ENCODE assay signal across 8 cellular contexts in genomic region chr20:45363611-45364492, GRCh38. TPM values are rescaled to one million over a fixed set of nuclear protein-coding genes. Genes with fewer than 3 reads are reported as not detected.
DNase-seq lines count a peak whose midpoint lies in the region; ATAC-seq, FAIRE-seq and TF ChIP-seq lines count a peak whose summit lies in the region.

No MANE protein-coding gene starts in this region.

- H3K27ac Mint-ChIP-seq in chondrocyte (ENCODE audit: unreplicated experiment), result peak overlapping the region; percentile 99
- H3K27ac Mint-ChIP-seq in naive thymus-derived CD8-positive, alpha-beta T cell, result peak overlapping the region; percentile 99 to 100 (median 100)

- H3K36me3 ChIP-seq in BLaER1 (peaks cover 21% of the 10 kb centered on the region), KOPT-K1 (ENCODE audit: insufficient read depth, low read length) (peaks cover 36% of the 10 kb centered on the region)

- peaks cover 54% of the 10 kb centered on the region for H4K20me1 ChIP-seq in BLaER1

- peaks cover 71% of the 10 kb centered on the region for H3K4me1 ChIP-seq in BLaER1

- no peaks in the 10 kb centered on the region for H3K27me3 Mint-ChIP-seq in chondrocyte (ENCODE audit: low read depth)
- H3K27me3 Mint-ChIP-seq in naive thymus-derived CD8-positive, alpha-beta T cell, result no peaks in the 10 kb centered on the region

- peak overlapping the region; percentile 98 for H3K4me3 Mint-ChIP-seq in chondrocyte (ENCODE audit: unreplicated experiment)
- peak overlapping the region; percentile 90 to 100 (median 98) for H3K4me3 Mint-ChIP-seq in naive thymus-derived CD8-positive, alpha-beta T cell

- H3K27me3 ChIP-seq in BLaER1, result no peaks in the 10 kb centered on the region

- peak overlapping the region; percentile 88 for H3K27ac ChIP-seq in BLaER1
- H3K27ac ChIP-seq in KOPT-K1 (ENCODE audit: low read depth, low read length, poor library complexity, severe bottlenecking), result peak overlapping the region; percentile 88

- peaks cover 35% of the 10 kb centered on the region for H3K4me1 Mint-ChIP-seq in chondrocyte (ENCODE audit: low read depth)
- H3K4me1 Mint-ChIP-seq in naive thymus-derived CD8-positive, alpha-beta T cell, result peaks cover 29 to 63% (median 55%) of the 10 kb centered on the region in 4 donors

- H3K9ac ChIP-seq in BLaER1, result peak overlapping the region; percentile 89

- DNase-seq in chondrocyte (ENCODE audit: low spot score) (no peak), HuH-7 (ENCODE audit: low spot score) (no peak), NCI-H510A treated with DMSO at 0.1 percent for 48 hours (lab: John Stamatoyannopoulos, UW) (no peak), NCI-H1417 (lab: John Stamatoyannopoulos, UW) (no peak), D721Med (ENCODE audit: insufficient read length, low spot score) (no peak)
- peak in 1 of 10 donors; percentile 5 for DNase-seq in naive thymus-derived CD8-positive, alpha-beta T cell

- H3K4me2 ChIP-seq in BLaER1, result peak overlapping the region; percentile 98

- H3K4me3 ChIP-seq in BLaER1, result peak overlapping the region; percentile 81

- FAIRE-seq in D721Med (lab: Jason Lieb, UNC), result no peak

- peaks cover 13% of the 10 kb centered on the region for H3K36me3 Mint-ChIP-seq in chondrocyte (ENCODE audit: low read depth)
- H3K36me3 Mint-ChIP-seq in naive thymus-derived CD8-positive, alpha-beta T cell, result peaks cover 0 to 38% (median 3%) of the 10 kb centered on the region in 3 donors

- POLR2A ChIA-PET in naive thymus-derived CD8-positive, alpha-beta T cell (lab: Charles Lee), result interaction anchor here (0.5 to 2.9 kb wide), 16 partner anchors 10 to 1906 kb away, joined by 3 to 95 read pairs (median 4); partner anchors contain the start of genes CTSA, DBNDD2, NEURL2 and PIGT

- H3K9me3 Mint-ChIP-seq in chondrocyte (ENCODE audit: low read depth), result no peaks in the 10 kb centered on the region
- no peaks in the 10 kb centered on the region for H3K9me3 Mint-ChIP-seq in naive thymus-derived CD8-positive, alpha-beta T cell

- ATAC-seq in naive thymus-derived CD8-positive, alpha-beta T cell, result no peak

- TF ChIP-seq CTCF in chondrocyte (IDR thresholded peaks at IDR 0.05), result no peak
- TF ChIP-seq CTCF in D721Med (IDR thresholded peaks at IDR 0.05; ENCODE audit: insufficient read depth, missing control alignments), result no peak

- no peaks in the 10 kb centered on the region for H3K9me3 ChIP-seq in BLaER1
- no peaks in the 10 kb centered on the region for H3K9me3 ChIP-seq in KOPT-K1 (ENCODE audit: insufficient read depth, low read length, poor library complexity, severe bottlenecking)

RNA-seq across cellular contexts. Expression of gene SYS1, which starts 0.9 kb away (rescaled TPM):
- 18.1 to 18.8 TPM (median 18.3 TPM) in 3 replicates for total RNA-seq in chondrocyte
- total RNA-seq in naive thymus-derived CD8-positive, alpha-beta T cell, result 10 to 100 TPM; 58.7 to 62.5 TPM
- 10 to 100 TPM; 34.2 to 46.1 (median 36.2) TPM for polyA plus RNA-seq in naive thymus-derived CD8-positive, alpha-beta T cell

RNA-seq across cellular contexts. Expression of gene TP53TG5, which starts 14.3 kb away (rescaled TPM):
- not detected in 3 replicates for total RNA-seq in chondrocyte
- total RNA-seq in naive thymus-derived CD8-positive, alpha-beta T cell, result under 1 TPM in 1 of 2 experiments, not detected in 1; 0.47 TPM
- polyA plus RNA-seq in naive thymus-derived CD8-positive, alpha-beta T cell, result under 1 TPM in 2 of 3 donors, not detected in 1; 0.42 to 0.55 TPM

RNA-seq across cellular contexts. Expression of gene SDC4, which starts 15.6 kb away (rescaled TPM):
- 17.1 to 21.4 TPM (median 21.2 TPM) in 3 replicates for total RNA-seq in chondrocyte
- total RNA-seq in naive thymus-derived CD8-positive, alpha-beta T cell, result under 1 TPM; 0.25 to 0.31 TPM
- under 1 TPM in 2 of 3 donors, not detected in 1; 0.09 to 0.24 TPM for polyA plus RNA-seq in naive thymus-derived CD8-positive, alpha-beta T cell

RNA-seq across cellular contexts. Expression of gene DBNDD2, which starts 44.2 kb away (rescaled TPM):
- 11.3 to 47.0 TPM (median 46.6 TPM) in 3 replicates for total RNA-seq in chondrocyte
- 10 to 100 TPM; 13.6 to 13.9 TPM for total RNA-seq in naive thymus-derived CD8-positive, alpha-beta T cell
- polyA plus RNA-seq in naive thymus-derived CD8-positive, alpha-beta T cell, result 10 to 100 TPM; 11.6 to 13.5 (median 13.4) TPM

RNA-seq across cellular contexts. Expression of gene PIGT, which starts 52.1 kb away (rescaled TPM):
- total RNA-seq in chondrocyte, result 100.0 to 116 TPM (median 105 TPM) in 3 replicates
- total RNA-seq in naive thymus-derived CD8-positive, alpha-beta T cell, result 10 to 100 TPM; 80.1 to 86.7 TPM
- 10 to 100 TPM; 73.4 to 90.6 (median 73.9) TPM for polyA plus RNA-seq in naive thymus-derived CD8-positive, alpha-beta T cell

Comparison
In these comparisons a context has a peak if more than half of its experiments do, and no peak if none do; other contexts are left out.
1. RNA of gene SDC4, which starts 15.6 kb away (total RNA-seq): 17.1 to 21.4 TPM in chondrocyte; 0.25 to 0.31 TPM in naive thymus-derived CD8-positive, alpha-beta T cell; every median in the first group is over 10 times any median in the second.